Comparison of ENCODE assay signal across 22 cellular contexts in genomic region chr11:65714433-65714832, GRCh38. TPM values are rescaled to one million over a fixed set of nuclear protein-coding genes. Genes with fewer than 3 reads are reported as not detected.
A peak's percentile ranks its signal among the peaks of the same experiment; 100 is the strongest.
DNase-seq lines count a peak whose midpoint lies in the region; ATAC-seq and TF ChIP-seq lines count a peak whose summit lies in the region.
"Had no signal": no experiment of that assay in that cellular context is flagged by ENCODE, and none has a peak within 500 bp of the region (broad histone marks: within the 10 kb centered on the region; RNA-seq: fewer than 3 reads in every experiment).

No MANE protein-coding gene starts in this region.

- POLR2A ChIA-PET in activated B cell treated with CpG ODN at 0.5 μM for 24 hours (lab: Charles Lee): interaction anchor here (0.8 kb wide), 1 partner anchor 174 kb away, joined by 3 read pairs; the partner anchor contains the start of gene FIBP

- H3K9me3 Mint-ChIP-seq in activated T-cell treated with anti-CD3 and anti-CD28 coated beads, Interleukin-2, amount 50 U/mL, for 4 hours: no peaks in the 10 kb centered on the region
- H3K9me3 Mint-ChIP-seq in activated B cell treated with CpG ODN at 0.5 μM for 24 hours: no peaks in the 10 kb centered on the region
- H3K9me3 Mint-ChIP-seq in immature natural killer cell: no peaks in the 10 kb centered on the region
- no peaks in the 10 kb centered on the region for H3K9me3 Mint-ChIP-seq in osteocyte (ENCODE audit: unreplicated experiment)
- H3K9me3 Mint-ChIP-seq: CD14-positive monocyte, memory B cell had no signal

- H3K27me3 Mint-ChIP-seq in activated T-cell treated with anti-CD3 and anti-CD28 coated beads, Interleukin-2, amount 50 U/mL, for 4 hours (ENCODE audit: low read depth): no peaks in the 10 kb centered on the region
- H3K27me3 Mint-ChIP-seq in activated B cell treated with CpG ODN at 0.5 μM for 24 hours (no peaks in the 10 kb centered on the region), immature natural killer cell (ENCODE audit: low read depth in 3 of 3) (peaks cover 9 to 21% (median 10%) of the 10 kb centered on the region in 3 donors), osteocyte (ENCODE audit: unreplicated experiment) (no peaks in the 10 kb centered on the region)
- H3K27me3 Mint-ChIP-seq: memory B cell, T-helper 17 cell had no signal

- no peak for ATAC-seq in activated T-cell treated with anti-CD3 and anti-CD28 coated beads, Interleukin-2, amount 50 U/mL, for 4 hours
- no peak for ATAC-seq in activated B cell treated with CpG ODN at 0.5 μM for 24 hours (ENCODE audit: low read depth)
- ATAC-seq in HG02623 (IDR thresholded peaks at IDR 0.05; ENCODE audit: unreplicated experiment): no peak
- no peak for ATAC-seq in GM21447 (IDR thresholded peaks at IDR 0.05; ENCODE audit: unreplicated experiment)
- no peak for ATAC-seq in HG02798 (IDR thresholded peaks at IDR 0.05; ENCODE audit: poor library complexity, unreplicated experiment)
- ATAC-seq: T-helper 17 cell had no signal

- peaks cover 40% of the 10 kb centered on the region for H3K4me1 Mint-ChIP-seq in activated T-cell treated with anti-CD3 and anti-CD28 coated beads, Interleukin-2, amount 50 U/mL, for 4 hours (ENCODE audit: low read depth)
- H3K4me1 Mint-ChIP-seq in activated B cell treated with CpG ODN at 0.5 μM for 24 hours: peaks cover 43% of the 10 kb centered on the region
- H3K4me1 Mint-ChIP-seq in immature natural killer cell: peaks cover 33 to 41% of the 10 kb centered on the region in 2 donors
- H3K4me1 Mint-ChIP-seq in osteocyte (ENCODE audit: unreplicated experiment): peaks cover 29% of the 10 kb centered on the region

- H3K27ac Mint-ChIP-seq in activated B cell treated with CpG ODN at 0.5 μM for 24 hours: peak overlapping the region; percentile 30
- peak overlapping the region in 4 of 6 donors; percentile 40 to 79 (median 68) for H3K27ac Mint-ChIP-seq in immature natural killer cell
- peak overlapping the region; percentile 38 for H3K27ac Mint-ChIP-seq in osteocyte (ENCODE audit: unreplicated experiment)
- H3K27ac Mint-ChIP-seq: memory B cell had no signal

- CTCF ChIA-PET in activated B cell treated with CpG ODN at 0.5 μM for 24 hours (lab: Charles Lee): interaction anchor here (0.6 to 1.2 kb wide), 2 partner anchors 8 to 65 kb away, joined by 3 read pairs; no protein-coding TSS in a partner anchor

- DNase-seq in activated T-cell treated with anti-CD3 and anti-CD28 coated beads, Interleukin-2, amount 50 U/mL, for 4 hours: no peak
- DNase-seq in activated T-cell treated with anti-CD3 and anti-CD28 coated beads, Interleukin-2, amount 50 U/mL, for 48 hours: no peak
- DNase-seq in activated B cell treated with CpG ODN at 0.5 μM for 24 hours (no peak), immature natural killer cell (no peak), osteocyte (ENCODE audit: extremely low spot score, unreplicated experiment) (no peak)
- DNase-seq: ACHN; activated naive CD4-positive, alpha-beta T cell; cortex of kidney; DMS79; hypothalamus; IMR-90; MG63; NCI-H1436 treated with DMSO at 0.1 percent for 48 hours; NCI-H2171 treated with DMSO at 0.1 percent for 48 hours; T-helper 17 cell; testis; WERI-Rb-1 had no signal

- H3K4me3 Mint-ChIP-seq in activated T-cell treated with anti-CD3 and anti-CD28 coated beads, Interleukin-2, amount 50 U/mL, for 4 hours: peak overlapping the region; percentile 21
- H3K4me3 Mint-ChIP-seq in activated B cell treated with CpG ODN at 0.5 μM for 24 hours (no peak overlapping the region), immature natural killer cell (peak overlapping the region in 2 of 5 donors; percentile 12 to 14), osteocyte (ENCODE audit: unreplicated experiment) (no peak overlapping the region)
- H3K4me3 Mint-ChIP-seq: CD14-positive monocyte had no signal

- TF ChIP-seq CTCF in activated B cell treated with CpG ODN at 0.5 μM for 24 hours (IDR thresholded peaks at IDR 0.05): no peak
- TF ChIP-seq CTCF in osteocyte (IDR thresholded peaks at IDR 0.05): no peak

- intact Hi-C loops in activated B cell treated with CpG ODN at 0.5 μM for 24 hours (cut with micrococcal nuclease): loop anchor here (5.0 kb wide), 1 partner anchor 553 kb away; the partner anchor contains the start of gene RAB1B

- H3K36me3 Mint-ChIP-seq in activated T-cell treated with anti-CD3 and anti-CD28 coated beads, Interleukin-2, amount 50 U/mL, for 4 hours (ENCODE audit: insufficient read depth): peaks cover 36% of the 10 kb centered on the region
- H3K36me3 Mint-ChIP-seq in activated B cell treated with CpG ODN at 0.5 μM for 24 hours (ENCODE audit: low read depth) (peaks cover 75% of the 10 kb centered on the region), immature natural killer cell (peaks cover 12 to 33% (median 13%) of the 10 kb centered on the region in 3 donors), osteocyte (ENCODE audit: unreplicated experiment) (peaks cover 34% of the 10 kb centered on the region)

RNA-seq across cellular contexts. Expression of gene KAT5, which starts 2.4 kb away (rescaled TPM):
- 10 to 100 TPM; 81.7 to 96.5 (median 85.1) TPM for total RNA-seq in activated T-cell treated with anti-CD3 and anti-CD28 coated beads, Interleukin-2, amount 50 U/mL, for 4 hours
- total RNA-seq in activated B cell treated with CpG ODN at 0.5 μM for 24 hours (108 and 120 TPM in 2 replicates), osteocyte (60.4 and 66.5 TPM in 2 replicates)
- 10 to 100 TPM; 41.8 to 49.4 (median 47.7) TPM for polyA plus RNA-seq in immature natural killer cell

RNA-seq across cellular contexts. Expression of gene RNASEH2C, which starts 6.2 kb away (rescaled TPM):
- total RNA-seq in activated T-cell treated with anti-CD3 and anti-CD28 coated beads, Interleukin-2, amount 50 U/mL, for 4 hours: 100 to 1,000 TPM in 2 of 3 donors, 10 to 100 TPM in 1; 95.6 to 122 (median 115) TPM
- total RNA-seq in activated B cell treated with CpG ODN at 0.5 μM for 24 hours (85.3 and 91.4 TPM in 2 replicates), osteocyte (54.2 and 55.6 TPM in 2 replicates)
- polyA plus RNA-seq in immature natural killer cell: 100 to 1,000 TPM in 2 of 3 donors, 10 to 100 TPM in 1; 37.4 to 160 (median 124) TPM

RNA-seq across cellular contexts. Expression of gene RELA, which starts 51.7 kb away (rescaled TPM):
- total RNA-seq in activated T-cell treated with anti-CD3 and anti-CD28 coated beads, Interleukin-2, amount 50 U/mL, for 4 hours: 100 to 1,000 TPM; 108 to 118 (median 111) TPM
- total RNA-seq in activated B cell treated with CpG ODN at 0.5 μM for 24 hours (110 and 119 TPM in 2 replicates), osteocyte (77.4 and 79.7 TPM in 2 replicates)
- 10 to 100 TPM; 38.5 to 88.4 (median 41.8) TPM for polyA plus RNA-seq in immature natural killer cell
